Comparison of ENCODE assay signal across 8 cellular contexts in genomic region chr12:49538740-49539403, GRCh38. TPM values are rescaled to one million over a fixed set of nuclear protein-coding genes. Genes with fewer than 3 reads are reported as not detected.
DNase-seq lines count a peak whose midpoint lies in the region; ATAC-seq and TF ChIP-seq lines count a peak whose summit lies in the region.

TSS of gene KCNH3 (plus strand) at chr12:49539030. CDS start at chr12:49539417, 387 bp downstream.

- H3K4me3 ChIP-seq in HL-60 (replicated peaks; ENCODE audit: insufficient read depth, low read length), result peak within 1 kb of the TSS; percentile 28

- ATAC-seq in GM18867 (IDR thresholded peaks at IDR 0.05; ENCODE audit: unreplicated experiment), result peak; percentile 68
- no peak for ATAC-seq in HG02852 (IDR thresholded peaks at IDR 0.05; ENCODE audit: unreplicated experiment)

- DNase-seq in HL-60 (ENCODE audit: low read depth in 1 of 2, low spot score in 1 of 2) (peak; percentile 52 to 77), NOMO-1 treated with dmso at 0.1 percent for 144 hours (lab: John Stamatoyannopoulos, UW; ENCODE audit: unreplicated experiment) (peak; percentile 53), epidermal melanocyte (ENCODE audit: insufficient read length, low spot score) (peak; percentile 83), mucosa of gallbladder (ENCODE audit: low spot score) (peak; percentile 88)
- DNase-seq in activated CD8-positive, alpha-beta memory T cell treated with anti-CD3 and anti-CD28 coated beads, Interleukin-2, amount 50 U/mL, for 48 hours, result peak; percentile 87
- DNase-seq in stimulated activated CD8-positive, alpha-beta memory T cell treated with anti-CD3 and anti-CD28 coated beads, Interleukin-2, amount 100 ng/mL, for 48 hours (ENCODE audit: low read depth in 2 of 2), result peak; percentile 66 to 76

- peaks cover 24% of the 10 kb centered on the region for H3K27me3 ChIP-seq in HL-60 (ENCODE audit: insufficient read depth, poor library complexity, severe bottlenecking)

- no peak within 1 kb of the TSS for H3K27ac ChIP-seq in HL-60 (replicated peaks)

- TF ChIP-seq CTCF in HL-60 (IDR thresholded peaks at IDR 0.05; ENCODE audit: insufficient read depth, low read length), result no peak

RNA-seq across cellular contexts. Expression of gene KCNH3, which starts in this region (rescaled TPM):
- 22.6 TPM for total RNA-seq in mucosa of gallbladder
